ENCODE assay signal across 28 cellular contexts in genomic region chr9:98356953-98357352, GRCh38.
DNase-seq lines count a peak whose midpoint lies in the region; ATAC-seq and TF ChIP-seq lines count a peak whose summit lies in the region.
"Had no signal": no experiment of that assay in that cellular context is flagged by ENCODE, and none has a peak within 500 bp of the region (broad histone marks: within the 10 kb centered on the region; RNA-seq: fewer than 3 reads in every experiment).

No MANE protein-coding gene starts in this region.

- H3K4me3 Mint-ChIP-seq in HFFc6, result no peak overlapping the region; the same call in 1 of the 2 replicates
- no peak overlapping the region for H3K4me3 Mint-ChIP-seq in naive thymus-derived CD8-positive, alpha-beta T cell
- H3K4me3 Mint-ChIP-seq: activated CD4-positive, alpha-beta T cell treated with anti-CD3 and anti-CD28 coated beads, Interleukin-2, amount 10 ng/mL, durations not matched to agents 24 days and 14 days; activated T-cell treated with anti-CD3 and anti-CD28 coated beads, Interleukin-2, amount 50 U/mL, for 4 hours; mesothelial cell of epicardium had no signal

- H3K27me3 Mint-ChIP-seq in HFFc6 (ENCODE audit: insufficient read depth), result peaks cover 1% of the 10 kb centered on the region; the same call in 1 of the 2 replicates
- peaks cover 12 to 26% (median 24%) of the 10 kb centered on the region in 5 donors for H3K27me3 Mint-ChIP-seq in naive thymus-derived CD8-positive, alpha-beta T cell

- H3K27ac ChIP-seq in upper lobe of right lung, result peak overlapping the region; percentile 42
- H3K27ac ChIP-seq: heart right ventricle, neutrophil, right lobe of liver, VCaP had no signal

- peaks cover 32% of the 10 kb centered on the region for H3K4me1 Mint-ChIP-seq in HFFc6 (ENCODE audit: low read depth)
- no peaks in the 10 kb centered on the region for H3K4me1 Mint-ChIP-seq in naive thymus-derived CD8-positive, alpha-beta T cell
- H3K4me1 Mint-ChIP-seq: activated CD4-positive, alpha-beta T cell treated with anti-CD3 and anti-CD28 coated beads, Interleukin-2, amount 10 ng/mL, durations not matched to agents 24 days and 14 days; mesothelial cell of epicardium had no signal

- no peaks in the 10 kb centered on the region for H3K4me1 ChIP-seq in upper lobe of right lung
- H3K4me1 ChIP-seq: heart right ventricle, right lobe of liver had no signal

- no peak for ATAC-seq in upper lobe of right lung
- ATAC-seq in naive thymus-derived CD8-positive, alpha-beta T cell, result no peak
- ATAC-seq: activated T-cell treated with anti-CD3 and anti-CD28 coated beads, Interleukin-2, amount 50 U/mL, for 4 hours; heart right ventricle; right lobe of liver had no signal

- no peaks in the 10 kb centered on the region for H3K36me3 ChIP-seq in upper lobe of right lung
- H3K36me3 ChIP-seq: heart right ventricle, neutrophil, right lobe of liver, thyroid gland had no signal

- peaks cover 2% of the 10 kb centered on the region for H3K9me3 Mint-ChIP-seq in HFFc6
- H3K9me3 Mint-ChIP-seq in naive thymus-derived CD8-positive, alpha-beta T cell, result peaks cover 2 to 12% (median 4%) of the 10 kb centered on the region in 9 donors
- H3K9me3 Mint-ChIP-seq: activated CD4-positive, alpha-beta T cell treated with anti-CD3 and anti-CD28 coated beads, Interleukin-2, amount 10 ng/mL, durations not matched to agents 24 days and 14 days had no signal

- POLR2A ChIA-PET in naive thymus-derived CD8-positive, alpha-beta T cell (lab: Charles Lee), result no interaction called here

- TF ChIP-seq CTCF in HFFc6 (IDR thresholded peaks at IDR 0.05), result no peak
- no peak for TF ChIP-seq CTCF in cardiac fibroblast (IDR thresholded peaks at IDR 0.05; ENCODE audit: low read depth, low read length)
- TF ChIP-seq CTCF in fibroblast of the aortic adventitia (IDR thresholded peaks at IDR 0.05; ENCODE audit: insufficient read depth, low read length), result no peak
- TF ChIP-seq CTCF in upper lobe of right lung (IDR thresholded peaks at IDR 0.05), result no peak

- peaks cover 1% of the 10 kb centered on the region for H3K27me3 ChIP-seq in upper lobe of right lung
- H3K27me3 ChIP-seq: right lobe of liver, thyroid gland had no signal

- no peak overlapping the region for H3K4me3 ChIP-seq in cardiac fibroblast (replicated peaks in 1 of 2; ENCODE audit: low read depth in 2 of 2, low read length in 2 of 2)
- no peak overlapping the region for H3K4me3 ChIP-seq in fibroblast of the aortic adventitia (ENCODE audit: low read depth, low read length)
- H3K4me3 ChIP-seq in upper lobe of right lung, result no peak overlapping the region
- H3K4me3 ChIP-seq: heart right ventricle, right lobe of liver, thyroid gland had no signal

- intact Hi-C loops in upper lobe of right lung (cut with DNase I), result no loop called here
- intact Hi-C loops in cardiac septum (cut with DNase I), result no loop called here

- H3K9me3 ChIP-seq in upper lobe of right lung, result no peaks in the 10 kb centered on the region
- H3K9me3 ChIP-seq: neutrophil, right lobe of liver, thyroid gland had no signal

- peak; percentile 32 for DNase-seq in HFFc6
- peak; percentile 31 to 89 for DNase-seq in cardiac fibroblast (ENCODE audit: low read depth in 2 of 2)
- peak; percentile 59 for DNase-seq in fibroblast of the aortic adventitia (ENCODE audit: low read depth)
- DNase-seq in upper lobe of right lung, result no peak
- DNase-seq in stimulated activated CD4-positive, alpha-beta T cell treated with anti-CD3 and anti-CD28 coated beads, Interleukin-4, amount 100 ng/mL, for 24 hours, result no peak
- no peak for DNase-seq in cardiac septum (ENCODE audit: low spot score)
- no peak for DNase-seq in naive thymus-derived CD8-positive, alpha-beta T cell
- DNase-seq: activated CD4-positive, alpha-beta T cell treated with anti-CD3 and anti-CD28 coated beads, Interleukin-2, amount 10 ng/mL, durations not matched to agents 24 days and 14 days; activated gamma-delta T cell; activated T-cell treated with anti-CD3 and anti-CD28 coated beads, Interleukin-2, amount 50 U/mL, for 4 hours; C1 segment of cervical spinal cord; COR-L47; foreskin melanocyte; GF-D8; heart right ventricle; MV-4-11; NCI-H1436 treated with DMSO at 0.1 percent for 48 hours; NCI-H2107; NCI-H774; right lobe of liver; SIG-M5; stimulated activated CD4-positive, alpha-beta T cell treated with anti-CD3 and anti-CD28 coated beads, Interleukin-12 subunit alpha, Interleukin-12 subunit beta, amount 100 ng/mL, for 4 hours; stimulated activated CD4-positive, alpha-beta T cell treated with anti-CD3 and anti-CD28 coated beads, Interleukin-2, amount 100 ng/mL, for 48 hours; SW 1271 had no signal

- peak overlapping the region; percentile 67 for H3K27ac Mint-ChIP-seq in HFFc6
- H3K27ac Mint-ChIP-seq in naive thymus-derived CD8-positive, alpha-beta T cell, result no peak overlapping the region
- H3K27ac Mint-ChIP-seq: activated CD4-positive, alpha-beta T cell treated with anti-CD3 and anti-CD28 coated beads, Interleukin-2, amount 10 ng/mL, durations not matched to agents 24 days and 14 days; mesothelial cell of epicardium had no signal

- peaks cover 2% of the 10 kb centered on the region for H3K36me3 Mint-ChIP-seq in HFFc6 (ENCODE audit: low read depth)
- peaks cover 0 to 8% (median 2%) of the 10 kb centered on the region in 3 donors for H3K36me3 Mint-ChIP-seq in naive thymus-derived CD8-positive, alpha-beta T cell
- H3K36me3 Mint-ChIP-seq: mesothelial cell of epicardium had no signal

Comparison
In these comparisons a context has a peak if more than half of its experiments do, and no peak if none do; other contexts are left out.
1. DNase-seq: peak in HFFc6 (single experiment), cardiac fibroblast (2 of 2) and fibroblast of the aortic adventitia (single experiment); none in upper lobe of right lung (single experiment), stimulated activated CD4-positive, alpha-beta T cell treated with anti-CD3 and anti-CD28 coated beads, Interleukin-4, amount 100 ng/mL, for 24 hours (single experiment), cardiac septum (single experiment) and naive thymus-derived CD8-positive, alpha-beta T cell (0 of 10).